16 cellular contexts compared by ENCODE assay signal in genomic region chr11:69359735-69360470, GRCh38.
DNase-seq lines count a peak whose midpoint lies in the region; ATAC-seq and TF ChIP-seq lines count a peak whose summit lies in the region.
"Had no signal": no experiment of that assay in that cellular context is flagged by ENCODE, and none has a peak within 500 bp of the region (broad histone marks: within the 10 kb centered on the region; RNA-seq: fewer than 3 reads in every experiment).

No MANE protein-coding gene starts in this region.

- H3F3A ChIP-seq in PC-9 (ENCODE audit: insufficient read depth, low read depth) = peaks cover 80% of the 10 kb centered on the region

- intact Hi-C loops in PC-9 (cut with micrococcal nuclease; ENCODE audit: unreplicated experiment) = no loop called here
- intact Hi-C loops in esophagus muscularis mucosa (cut with DNase I) = no loop called here

- H2AFZ ChIP-seq in PC-9 = no peak overlapping the region

- peaks cover 65% of the 10 kb centered on the region for H4K20me1 ChIP-seq in PC-9 (ENCODE audit: insufficient read depth)

- peaks cover 79% of the 10 kb centered on the region for H3K79me2 ChIP-seq in PC-9 (ENCODE audit: low read depth)

- H3K9me2 ChIP-seq in PC-9 (ENCODE audit: insufficient read depth) = no peaks in the 10 kb centered on the region

- CTCF ChIA-PET in PC-9 (lab: Charles Lee) = interaction anchor here (0.6 kb wide), 1 partner anchor 401 kb away, joined by 9 read pairs; no protein-coding TSS in a partner anchor

- no peak for TF ChIP-seq POLR2A in esophagus muscularis mucosa (IDR thresholded peaks at IDR 0.05; ENCODE audit: low read depth)

- H3K36me3 ChIP-seq in PC-9 (ENCODE audit: low read depth) = peaks cover 44% of the 10 kb centered on the region
- H3K36me3 ChIP-seq in esophagus muscularis mucosa = no peaks in the 10 kb centered on the region
- no peaks in the 10 kb centered on the region for H3K36me3 ChIP-seq in lung (ENCODE audit: control insufficient read depth in 2 of 2, insufficient read depth in 2 of 2, low read length in 2 of 2)
- H3K36me3 ChIP-seq: colonic mucosa had no signal

- TF ChIP-seq CTCF in AG10803 (conservative IDR thresholded peaks at IDR 0.05; ENCODE audit: low read length) (no peak), PC-9 (conservative IDR thresholded peaks at IDR 0.05) (no peak), esophagus muscularis mucosa (IDR thresholded peaks at IDR 0.05) (no peak), lung (IDR thresholded peaks at IDR 0.05; ENCODE audit: control extremely low read depth, extremely low read depth) (no peak), coronary artery (IDR thresholded peaks at IDR 0.05) (no peak)

- H3K9me3 ChIP-seq in PC-9 (ENCODE audit: insufficient read depth, low read depth) (no peaks in the 10 kb centered on the region), esophagus muscularis mucosa (peaks cover 0 to 9% (median 7%) of the 10 kb centered on the region in 4 donors), lung (ENCODE audit: control insufficient read depth in 2 of 2, insufficient read depth in 1 of 2, low read length in 1 of 2) (peaks cover 6 to 10% of the 10 kb centered on the region in 2 donors)
- H3K9me3 ChIP-seq: colonic mucosa had no signal

- H3K4me1 ChIP-seq in PC-9 (replicated peaks; ENCODE audit: insufficient read depth) (no peaks in the 10 kb centered on the region), esophagus muscularis mucosa (no peaks in the 10 kb centered on the region), lung (ENCODE audit: control insufficient read depth in 2 of 2, insufficient read depth in 2 of 2, low read length in 2 of 2) (peaks cover 0 to 8% of the 10 kb centered on the region in 2 donors)
- H3K4me1 ChIP-seq: colonic mucosa, psoas muscle had no signal

- no peak overlapping the region for H3K4me3 ChIP-seq in AG10803 (ENCODE audit: low read length)
- no peak overlapping the region for H3K4me3 ChIP-seq in PC-9
- no peak overlapping the region for H3K4me3 ChIP-seq in esophagus muscularis mucosa
- no peak overlapping the region for H3K4me3 ChIP-seq in lung
- H3K4me3 ChIP-seq in coronary artery = no peak overlapping the region
- H3K4me3 ChIP-seq: colonic mucosa, psoas muscle had no signal

- DNase-seq in AG10803 (ENCODE audit: low read depth) (peak; percentile 59), PC-9 (no peak), esophagus muscularis mucosa (ENCODE audit: extremely low spot score) (peak; percentile 72), lung (ENCODE audit: low spot score) (peak; percentile 4), midbrain (lab: John Stamatoyannopoulos, UW) (no peak), SKM-1 (lab: John Stamatoyannopoulos, UW; ENCODE audit: unreplicated experiment) (no peak), coronary artery (ENCODE audit: low spot score) (no peak)
- DNase-seq: activated CD4-positive, alpha-beta T cell treated with anti-CD3 and anti-CD28 coated beads, Interleukin-2, amount 10 ng/mL, durations not matched to agents 7 days and 5 days; DMS79 treated with DMSO at 0.1 percent for 48 hours; KG1; NCI-H1092; NCI-H524 treated with DMSO at 0.1 percent for 48 hours; psoas muscle had no signal

- no peaks in the 10 kb centered on the region for H3K27me3 ChIP-seq in PC-9 (ENCODE audit: insufficient read depth, low read depth)
- H3K27me3 ChIP-seq in esophagus muscularis mucosa = peaks cover 0 to 33% (median 0%) of the 10 kb centered on the region in 4 donors
- no peaks in the 10 kb centered on the region for H3K27me3 ChIP-seq in lung (ENCODE audit: control insufficient read depth, insufficient read depth)
- H3K27me3 ChIP-seq: colonic mucosa had no signal

- peak overlapping the region; percentile 28; the same call in 1 of the 2 replicates for H3K27ac ChIP-seq in PC-9
- no peak overlapping the region for H3K27ac ChIP-seq in esophagus muscularis mucosa (replicated peaks in 1 of 4)
- no peak overlapping the region for H3K27ac ChIP-seq in lung (ENCODE audit: low read depth in 1 of 2, low read length in 1 of 2)
- no peak overlapping the region for H3K27ac ChIP-seq in coronary artery
- H3K27ac ChIP-seq: colonic mucosa, psoas muscle had no signal

- WGBS in esophagus muscularis mucosa = 77% methylated on average over 5 of the region's 5 CpGs
- WGBS in lung, 2 donors = 79 to 86% methylated on average over 5 of the region's 5 CpGs

- no peak for TF ChIP-seq EP300 in esophagus muscularis mucosa (IDR thresholded peaks at IDR 0.05)

- BruUV-seq in PC-9 (replicated peaks; lab: Mats Ljungman, UMichigan) = TSS peak; percentile 10

- H3K4me2 ChIP-seq in PC-9 = no peak overlapping the region

- POLR2A ChIA-PET in PC-9 (lab: Charles Lee; ENCODE audit: unreplicated experiment) = interaction anchor here (0.6 kb wide), 1 partner anchor 83 kb away, joined by 7 read pairs; no protein-coding TSS in a partner anchor

- ATAC-seq in lung (ENCODE audit: insufficient read depth, low FRiP score) = no peak
- no peak for ATAC-seq in SK-N-SH treated with all-trans-retinoic acid at 6 μM for 48 hours
- ATAC-seq: psoas muscle, Right ventricle myocardium inferior had no signal

TF ChIP-seq in SK-N-SH treated with all-trans-retinoic acid at 6 μM for 48 hours, 23 proteins besides CTCF, POLR2A, EP300 and RAD21:
- TF ChIP-seq BACH2 (CRISPR knock-in tag; IDR thresholded peaks at IDR 0.05; ENCODE audit: borderline replicate concordance) (no peak), SNAI2 (CRISPR knock-in tag; IDR thresholded peaks at IDR 0.05) (no peak), OSR1 (CRISPR knock-in tag; IDR thresholded peaks at IDR 0.05) (no peak), ARNTL (CRISPR knock-in tag; IDR thresholded peaks at IDR 0.05; ENCODE audit: borderline replicate concordance, low read depth) (no peak), ZNF70 (CRISPR knock-in tag; IDR thresholded peaks at IDR 0.05) (no peak), CREB5 (CRISPR knock-in tag; IDR thresholded peaks at IDR 0.05; ENCODE audit: low read depth) (no peak), POU6F1 (CRISPR knock-in tag; IDR thresholded peaks at IDR 0.05; ENCODE audit: borderline replicate concordance, low read depth) (no peak), TCF4 (CRISPR knock-in tag; IDR thresholded peaks at IDR 0.05; ENCODE audit: borderline replicate concordance) (no peak), ESRRG (CRISPR knock-in tag; IDR thresholded peaks at IDR 0.05) (no peak), ZFP3 (CRISPR knock-in tag; IDR thresholded peaks at IDR 0.05) (no peak), CSDC2 (CRISPR knock-in tag; IDR thresholded peaks at IDR 0.05) (no peak), GLIS3 (CRISPR knock-in tag; IDR thresholded peaks at IDR 0.05) (no peak), ZC3H10 (CRISPR knock-in tag; IDR thresholded peaks at IDR 0.05) (no peak), TOX (CRISPR knock-in tag; IDR thresholded peaks at IDR 0.05; ENCODE audit: borderline replicate concordance) (no peak), ISL1 (CRISPR knock-in tag; IDR thresholded peaks at IDR 0.05) (no peak)

Comparison
In these comparisons a context has a peak if more than half of its experiments do, and no peak if none do; other contexts are left out.
1. DNase-seq: peak in AG10803 (single experiment), esophagus muscularis mucosa (single experiment) and lung (single experiment); none in PC-9 (0 of 2), midbrain (single experiment), SKM-1 (single experiment) and coronary artery (single experiment).